ENCODE assay signal across 8 cellular contexts in genomic region chr3:141413387-141414140, GRCh38. TPM values are rescaled to one million over a fixed set of nuclear protein-coding genes. Genes with fewer than 3 reads are reported as not detected.
A peak's percentile ranks its signal among the peaks of the same experiment; 100 is the strongest.
DNase-seq lines count a peak whose midpoint lies in the region; ATAC-seq, FAIRE-seq and TF ChIP-seq lines count a peak whose summit lies in the region.

No MANE protein-coding gene starts in this region.

- no peak for TF ChIP-seq RAD21 in GM12878 (IDR thresholded peaks at IDR 0.05; ENCODE audit: insufficient read depth, low read depth, low read length)

- in situ Hi-C loops in GM12878 (cut with MboI): no loop called here

- DNase-seq in activated CD8-positive, alpha-beta memory T cell treated with anti-CD3 and anti-CD28 coated beads for 24 hours: peak; percentile 40
- DNase-seq in activated CD8-positive, alpha-beta memory T cell treated with anti-CD3 and anti-CD28 coated beads, Interleukin-2, amount 50 U/mL, for 4 hours: no peak
- no peak for DNase-seq in GM12878 (ENCODE audit: low read depth, low spot score)
- DNase-seq in lung (ENCODE audit: low spot score): no peak
- no peak for DNase-seq in thyroid gland
- DNase-seq in inferior parietal cortex (ENCODE audit: extremely low spot score): no peak
- no peak for DNase-seq in NCI-H1105 (lab: John Stamatoyannopoulos, UW)

- RAD21 ChIA-PET in GM12878 (lab: Charles Lee; ENCODE audit: unreplicated experiment): interaction anchor here (1.3 to 14.3 kb wide), 7 partner anchors 9 to 102 kb away, joined by 3 to 387 read pairs (median 8); no protein-coding TSS in a partner anchor

- no peak overlapping the region; the same call in 1 of the 2 replicates for H3K27ac ChIP-seq in GM12878 (ENCODE audit: control insufficient read depth, insufficient read depth)
- H3K27ac ChIP-seq in lung (ENCODE audit: low read depth in 1 of 2, low read length in 1 of 2): peak overlapping the region; percentile 95 to 99
- peak overlapping the region; percentile 86 to 98 (median 93) for H3K27ac ChIP-seq in thyroid gland

- no peak for TF ChIP-seq EP300 in GM12878 (IDR thresholded peaks at IDR 0.05; ENCODE audit: borderline replicate concordance in 1 of 2, control insufficient read depth in 1 of 2, low read depth in 2 of 2, low read length in 2 of 2)

- H3K9me3 ChIP-seq in GM12878 (replicated peaks; ENCODE audit: control insufficient read depth, insufficient read depth, low read length) (no peaks in the 10 kb centered on the region; the same call in 2 of the 3 replicates), lung (ENCODE audit: control insufficient read depth in 2 of 2, insufficient read depth in 1 of 2, low read length in 1 of 2) (no peaks in the 10 kb centered on the region), thyroid gland (no peaks in the 10 kb centered on the region)

- POLR2A ChIA-PET in GM12878 (lab: Charles Lee): interaction anchor here (1.2 to 14.2 kb wide), 3 partner anchors 11 to 52 kb away, joined by 3 to 453 read pairs (median 3); no protein-coding TSS in a partner anchor

- no peak for FAIRE-seq in GM12878 (lab: Jason Lieb, UNC)

- H2AFZ ChIP-seq in GM12878 (ENCODE audit: control insufficient read depth, low read depth, low read length): no peak overlapping the region

- ATAC-seq in GM12878 (no peak), lung (ENCODE audit: insufficient read depth, low FRiP score) (no peak), HG02642 (IDR thresholded peaks at IDR 0.05; ENCODE audit: poor library complexity, unreplicated experiment) (no peak)

- WGBS in GM12878 (ENCODE audit: insufficient coverage, insufficient replicate concordance, low lambda C conversion rate, missing lambda C conversion rate): 64% methylated on average over 6 of the region's 6 CpGs
- 84 to 90% methylated on average over 6 of the region's 6 CpGs for WGBS in lung, 2 donors
- 79 to 91% methylated on average over 6 of the region's 6 CpGs for WGBS in thyroid gland, 2 donors

- SMC1A ChIA-PET in GM12878 (lab: Charles Lee; ENCODE audit: uncharacterized antibody, unreplicated experiment): interaction anchor here (3.5 to 18.5 kb wide), 9 partner anchors 9 to 102 kb away, joined by 12 to 573 read pairs (median 39); partner anchors contain the start of gene ZBTB38

- CTCF ChIA-PET in GM12878 (lab: Yijun Ruan, JAX): interaction anchor here (1.1 to 11.4 kb wide), 10 partner anchors 10 to 101 kb away, joined by 3 to 107 read pairs (median 18); no protein-coding TSS in a partner anchor

- no peak for TF ChIP-seq CTCF in GM12878 (IDR thresholded peaks at IDR 0.05 in 2 of 3, conservative IDR thresholded peaks at IDR 0.05 in 1 of 3; ENCODE audit: control insufficient read depth in 2 of 3, extremely low read depth in 1 of 3, insufficient read depth in 1 of 3, low read depth in 3 of 3, low read length in 3 of 3)
- no peak for TF ChIP-seq CTCF in lung (IDR thresholded peaks at IDR 0.05; ENCODE audit: control extremely low read depth, extremely low read depth)
- TF ChIP-seq CTCF in thyroid gland (IDR thresholded peaks at IDR 0.05): no peak

- no peak overlapping the region for H3K4me3 ChIP-seq in GM12878
- H3K4me3 ChIP-seq in lung: no peak overlapping the region
- no peak overlapping the region for H3K4me3 ChIP-seq in thyroid gland (replicated peaks in 1 of 3)

- H3K4me2 ChIP-seq in GM12878 (ENCODE audit: control insufficient read depth, insufficient read depth): 0 out of 2 replicates have a peak overlapping the region, but pooled peaks have one; percentile 94

- H3K27me3 ChIP-seq in GM12878 (replicated peaks in 1 of 2; ENCODE audit: control insufficient read depth in 2 of 2, insufficient read depth in 2 of 2, low read length in 1 of 2) (no peaks in the 10 kb centered on the region), lung (ENCODE audit: control insufficient read depth, insufficient read depth) (no peaks in the 10 kb centered on the region), thyroid gland (no peaks in the 10 kb centered on the region)

- TF ChIP-seq POLR2A in GM12878 (IDR thresholded peaks at IDR 0.05; ENCODE audit: low read depth, low read length): no peak
- no peak for TF ChIP-seq POLR2A in thyroid gland (IDR thresholded peaks at IDR 0.05)

- H3K4me1 ChIP-seq in GM12878 (ENCODE audit: control insufficient read depth, insufficient read depth, low read length) (peaks cover 51% of the 10 kb centered on the region), lung (ENCODE audit: control insufficient read depth in 2 of 2, insufficient read depth in 2 of 2, low read length in 2 of 2) (peaks cover 29 to 36% of the 10 kb centered on the region in 2 donors), thyroid gland (peaks cover 64 to 74% of the 10 kb centered on the region in 2 donors)

- BruUV-seq in GM12878 (replicated peaks; lab: Mats Ljungman, UMichigan): no TSS peak

- H4K20me1 ChIP-seq in GM12878 (ENCODE audit: control insufficient read depth, insufficient read depth): no peaks in the 10 kb centered on the region; the same call in 1 of the 2 replicates

- peaks cover 80% of the 10 kb centered on the region for H3K79me2 ChIP-seq in GM12878 (ENCODE audit: control insufficient read depth, insufficient read depth, low read length)

- H3K36me3 ChIP-seq in GM12878 (ENCODE audit: control insufficient read depth in 2 of 2, insufficient read depth in 2 of 2, low read length in 1 of 2) (peaks cover 26 to 57% of the 10 kb centered on the region in 2 experiments), lung (ENCODE audit: control insufficient read depth in 2 of 2, insufficient read depth in 2 of 2, low read length in 2 of 2) (peaks cover 14 to 18% of the 10 kb centered on the region in 2 donors), thyroid gland (peaks cover 0 to 5% of the 10 kb centered on the region in 2 donors)

- intact Hi-C loops in GM12878 (cut with micrococcal nuclease; ENCODE audit: unreplicated experiment): no loop called here
- intact Hi-C loops in thyroid gland (cut with DNase I): no loop called here

- no peak overlapping the region for H3K9ac ChIP-seq in GM12878 (ENCODE audit: control insufficient read depth, insufficient read depth, low read length)

TF ChIP-seq in GM12878, 131 proteins besides CTCF, POLR2A, EP300 and RAD21:
- TF ChIP-seq HCFC1 (IDR thresholded peaks at IDR 0.05; ENCODE audit: low read length) (no peak), ZNF622 (IDR thresholded peaks at IDR 0.05) (no peak), ZNF24 (IDR thresholded peaks at IDR 0.05) (no peak), NBN (IDR thresholded peaks at IDR 0.05) (no peak), POLR2AphosphoS5 (IDR thresholded peaks at IDR 0.05; ENCODE audit: low read length) (no peak), ZSCAN29 (IDR thresholded peaks at IDR 0.05) (no peak)

RNA-seq across cellular contexts. Expression of gene ZBTB38, which starts 45.3 kb away (rescaled TPM):
- total RNA-seq in GM12878 (2013; cell fraction: nucleolus; rRNA removed): 322 and 349 TPM in 2 replicates
- total RNA-seq in GM12878 (2014; rRNA removed) (99.6 and 121 TPM in 2 replicates), GM12878 (2014; rRNA removed; fragmentation: Illumina TruSeq; extraction: Trizol) (115 and 120 TPM in 2 replicates), GM12878 (2021) (107 TPM in 2 replicates), lung (100 to 1,000 TPM in 1 of 2 donors, 10 to 100 TPM in 1; 83.0 to 111 TPM), thyroid gland (100 to 1,000 TPM; 143 to 185 (median 165) TPM)
- 41.0 TPM for polyA plus RNA-seq in GM12878 (2011; ENCODE audit: low read depth)
- polyA plus RNA-seq in GM12878 (2011; rRNA removed) (63.3 and 66.4 TPM in 2 replicates), GM12878 (2014; fragmentation: Illumina TruSeq; extraction: Trizol) (91.5 and 109 TPM in 2 replicates), GM12878 (2014; fragmentation: Nextera tagmentation; extraction: Ambion mirVana) (10 to 100 TPM; 34.2 to 53.6 TPM), GM12878 (2014; rRNA removed) (45.4 and 50.3 TPM in 2 replicates), GM12878 (2016; fragmentation: Nextera tagmentation; extraction: Ambion mirVana) (10 to 100 TPM; 85.8 to 97.5 TPM), lung (10 to 100 TPM in 1 of 2 donors, 1 to 10 TPM in 1; 9.3 to 24.1 TPM)
- 39.5 and 46.7 TPM in 2 replicates for polyA plus RNA-seq in GM12878 (2011; cell fraction: cytosol; rRNA removed)
- 79.0 and 87.0 TPM in 2 replicates for polyA plus RNA-seq in GM12878 (2011; cell fraction: nucleus; rRNA removed)
- 34.3 and 59.6 TPM in 2 replicates for polyA plus RNA-seq in GM12878 (2012)
- polyA minus RNA-seq in GM12878 (2011; rRNA and poly(A)+ RNA removed): 168 and 259 TPM in 2 replicates
- polyA minus RNA-seq in GM12878 (2011; cell fraction: cytosol; rRNA and poly(A)+ RNA removed): 57.7 and 59.8 TPM in 2 replicates
- polyA minus RNA-seq in GM12878 (2011; cell fraction: nucleus; rRNA and poly(A)+ RNA removed): 151 and 195 TPM in 2 replicates
